In the genomic region with DNA sequence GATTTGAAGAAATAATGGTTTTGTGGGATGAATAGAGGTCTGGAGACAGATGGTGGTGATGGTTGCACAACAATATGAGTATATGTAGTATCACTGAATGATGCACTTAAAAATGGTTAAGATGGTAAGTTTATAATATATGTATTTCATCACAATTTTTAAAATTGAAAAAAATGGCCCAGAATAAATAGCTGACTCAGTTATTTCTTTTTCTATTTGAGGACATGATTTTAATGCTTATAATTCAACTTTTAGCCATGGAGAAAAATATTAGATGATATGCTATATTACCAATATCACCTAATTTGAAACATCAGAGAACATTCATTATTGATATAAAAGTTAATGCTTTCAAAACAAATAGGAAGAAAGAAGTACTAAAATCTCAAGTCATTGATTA, we compare ENCODE assay signal across 33 cellular contexts.
"Had no signal": no experiment of that assay in that cellular context is flagged by ENCODE, and none has a peak within 500 bp of the region (broad histone marks: within the 10 kb centered on the region; RNA-seq: fewer than 3 reads in every experiment).

No MANE protein-coding gene starts in this region.

- H3K4me1 Mint-ChIP-seq: activated B cell treated with CpG ODN at 0.5 μM for 24 hours; activated T-helper 17 cell treated with anti-CD3 and anti-CD28 coated beads, Interleukin-2, amount 50 U/mL, for 72 hours; central memory CD8-positive, alpha-beta T cell; endodermal cell had no signal

- H3K27me3 ChIP-seq: brain microvascular endothelial cell, dorsolateral prefrontal cortex, esophagus muscularis mucosa, foreskin keratinocyte, gastrocnemius medialis, heart right ventricle had no signal

- H3K36me3 ChIP-seq: brain microvascular endothelial cell, esophagus muscularis mucosa, gastrocnemius medialis, heart right ventricle, WERI-Rb-1 had no signal

- H3K9me3 ChIP-seq: esophagus muscularis mucosa, gastrocnemius medialis, heart right ventricle had no signal

- H3K36me3 Mint-ChIP-seq: activated naive CD8-positive, alpha-beta T cell had no signal

- H3K4me3 Mint-ChIP-seq: activated B cell treated with CpG ODN at 0.5 μM for 24 hours; activated CD8-positive, alpha-beta T cell treated with anti-CD3 and anti-CD28 coated beads for 36 hours; activated naive CD8-positive, alpha-beta T cell; activated T-cell treated with anti-CD3 and anti-CD28 coated beads, Interleukin-2, amount 50 U/mL, for 4 hours; activated T-helper 17 cell treated with anti-CD3 and anti-CD28 coated beads, Interleukin-2, amount 50 U/mL, for 72 hours; central memory CD8-positive, alpha-beta T cell; dendritic cell treated with granulocyte-macrophage colony-stimulating factor and Interleukin-4, amounts not matched to agents 40 ng/mL and 50 ng/mL, for 4 days; endodermal cell; T-helper 1 cell treated with Interleukin-12 subunit alpha and Interleukin-12 subunit beta and Interleukin-4 antibody, amounts not matched to agents 30 μg/mL and 1 μg/mL, for 36 hours had no signal

- H3K4me3 ChIP-seq: coronary artery, dorsolateral prefrontal cortex, esophagus muscularis mucosa, gastrocnemius medialis, heart right ventricle had no signal

- FAIRE-seq: astrocyte, bronchial epithelial cell had no signal

- DNase-seq: activated B cell treated with CpG ODN at 0.5 μM for 24 hours; activated CD4-positive, alpha-beta T cell treated with anti-CD3 and anti-CD28 coated beads for 48 hours; activated CD4-positive, alpha-beta T cell treated with anti-CD3 and anti-CD28 coated beads, Interleukin-2, amount 50 U/mL, for 1 hour; activated CD4-positive, alpha-beta T cell treated with anti-CD3 and anti-CD28 coated beads, Interleukin-2, amount 50 U/mL, for 48 hours; activated CD8-positive, alpha-beta memory T cell treated with anti-CD3 and anti-CD28 coated beads for 24 hours; activated CD8-positive, alpha-beta T cell treated with anti-CD3 and anti-CD28 coated beads for 36 hours; activated effector memory CD4-positive, alpha-beta T cell treated with Interleukin-2 at 50 U/mL for 16 hours; activated gamma-delta T cell treated with Interleukin-2 at 50 U/mL for 16 hours; activated naive CD4-positive, alpha-beta T cell treated with anti-CD3 and anti-CD28 coated beads, Interleukin-2, amount 50 U/mL, for 16 hours; activated naive CD4-positive, alpha-beta T cell treated with Interleukin-2 at 50 U/mL for 16 hours; activated T-cell treated with anti-CD3 and anti-CD28 coated beads, Interleukin-2, amount 50 U/mL, for 4 hours; amniotic stem cell; anterior cingulate cortex; brain microvascular endothelial cell; dorsolateral prefrontal cortex; effector memory CD4-positive, alpha-beta T cell; endodermal cell; erythroblast; foreskin keratinocyte; gastrocnemius medialis; heart right ventricle; T1000; WERI-Rb-1 had no signal

- H3K27ac Mint-ChIP-seq: activated B cell treated with CpG ODN at 0.5 μM for 24 hours; activated CD8-positive, alpha-beta T cell treated with anti-CD3 and anti-CD28 coated beads for 36 hours; activated naive CD8-positive, alpha-beta T cell; activated T-helper 17 cell treated with anti-CD3 and anti-CD28 coated beads, Interleukin-2, amount 50 U/mL, for 72 hours; dendritic cell treated with granulocyte-macrophage colony-stimulating factor and Interleukin-4, amounts not matched to agents 40 ng/mL and 50 ng/mL, for 4 days; endodermal cell; T-helper 1 cell treated with Interleukin-12 subunit alpha and Interleukin-12 subunit beta and Interleukin-4 antibody, amounts not matched to agents 30 μg/mL and 1 μg/mL, for 36 hours had no signal

- H3K4me1 ChIP-seq: esophagus muscularis mucosa, foreskin keratinocyte, gastrocnemius medialis, heart right ventricle had no signal

- H3K27me3 Mint-ChIP-seq: activated B cell treated with CpG ODN at 0.5 μM for 24 hours; activated CD8-positive, alpha-beta T cell treated with anti-CD3 and anti-CD28 coated beads for 36 hours; activated T-helper 17 cell treated with anti-CD3 and anti-CD28 coated beads, Interleukin-2, amount 50 U/mL, for 72 hours; central memory CD8-positive, alpha-beta T cell; dendritic cell treated with granulocyte-macrophage colony-stimulating factor and Interleukin-4, amounts not matched to agents 40 ng/mL and 50 ng/mL, for 4 days had no signal

- H3K9me3 Mint-ChIP-seq: activated B cell treated with CpG ODN at 0.5 μM for 24 hours; dendritic cell treated with granulocyte-macrophage colony-stimulating factor and Interleukin-4, amounts not matched to agents 40 ng/mL and 50 ng/mL, for 4 days; endodermal cell; T-helper 1 cell treated with Interleukin-12 subunit alpha and Interleukin-12 subunit beta and Interleukin-4 antibody, amounts not matched to agents 30 μg/mL and 1 μg/mL, for 36 hours had no signal

- ATAC-seq: activated CD4-positive, CD25-positive, alpha-beta regulatory T cell treated with anti-CD3 and anti-CD28 coated beads, Interleukin-2, amount 50 U/mL, for 24 hours; activated CD8-positive, alpha-beta T cell treated with anti-CD3 and anti-CD28 coated beads for 36 hours; activated T-cell treated with anti-CD3 and anti-CD28 coated beads, Interleukin-2, amount 50 U/mL, for 4 hours; activated T-helper 17 cell treated with anti-CD3 and anti-CD28 coated beads, Interleukin-2, amount 50 U/mL, for 72 hours; foreskin keratinocyte; gastrocnemius medialis; heart right ventricle had no signal

- H3K27ac ChIP-seq: brain microvascular endothelial cell, coronary artery, dorsolateral prefrontal cortex, esophagus muscularis mucosa, foreskin keratinocyte, gastrocnemius medialis, heart right ventricle, WERI-Rb-1 had no signal
